1 cellular context compared by ENCODE assay signal in the genomic region with DNA sequence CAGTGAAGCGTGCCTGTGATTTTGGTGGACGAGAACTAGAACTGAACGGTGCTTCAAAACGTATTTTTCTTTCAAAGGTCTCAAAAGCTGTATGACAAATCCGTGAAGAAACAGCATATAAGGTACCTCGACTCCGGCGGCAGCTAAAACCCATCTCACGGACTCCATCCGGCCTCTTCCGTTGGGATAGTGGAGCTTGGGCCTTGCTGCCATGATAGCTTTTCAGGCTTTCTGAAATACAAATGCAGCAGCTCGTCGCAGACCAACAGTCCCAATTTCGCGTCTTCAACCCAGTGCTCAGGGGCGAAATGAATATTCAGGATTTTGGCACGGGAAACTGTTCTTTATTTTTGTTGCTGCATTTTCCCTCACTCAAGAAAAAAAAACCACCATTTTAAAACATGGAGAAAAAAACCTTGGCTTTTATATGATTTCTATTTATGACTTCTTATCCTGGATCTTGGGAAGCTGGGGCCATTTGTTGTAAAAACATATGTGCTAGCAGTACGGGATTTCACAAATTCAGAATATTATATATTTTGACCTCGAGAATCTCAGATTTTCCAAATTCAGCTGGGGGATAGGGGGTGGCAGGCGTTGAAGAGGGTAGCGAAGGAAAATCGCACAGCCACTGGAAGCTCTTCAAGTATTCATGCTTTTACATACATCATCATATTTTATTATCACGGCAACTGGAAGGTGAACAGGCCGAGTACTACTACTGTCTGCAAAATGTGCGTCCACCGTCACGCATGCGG.
TF ChIP-seq lines count a peak whose summit lies in the region.

No MANE protein-coding gene starts in this region.

TF ChIP-seq in HepG2, 621 proteins besides CTCF, POLR2A, EP300 and RAD21 (continued from another document and continues in another):
- no peak for TF ChIP-seq ZSCAN9 (CRISPR knock-in tag; IDR thresholded peaks at IDR 0.05; ENCODE audit: borderline replicate concordance)
- no peak for TF ChIP-seq STAT5B (CRISPR knock-in tag; IDR thresholded peaks at IDR 0.05)
- TF ChIP-seq HOXA7 (CRISPR knock-in tag; IDR thresholded peaks at IDR 0.05): no peak
- no peak for TF ChIP-seq RBM39 (IDR thresholded peaks at IDR 0.05; ENCODE audit: low read depth, low read length, poor library complexity, severe bottlenecking)
- TF ChIP-seq ZNF224 (CRISPR knock-in tag; IDR thresholded peaks at IDR 0.05): no peak
- TF ChIP-seq CBX5 (CRISPR knock-in tag; IDR thresholded peaks at IDR 0.05; ENCODE audit: borderline replicate concordance): no peak
- 0 out of 2 replicates have a peak, but pooled peaks have one; percentile 61 for TF ChIP-seq ZBTB38 (CRISPR knock-in tag; IDR thresholded peaks at IDR 0.05)
- TF ChIP-seq MTA1 (CRISPR knock-in tag; IDR thresholded peaks at IDR 0.05; ENCODE audit: borderline replicate concordance): no peak
- no peak for TF ChIP-seq JARID2 (CRISPR knock-in tag; IDR thresholded peaks at IDR 0.05; ENCODE audit: insufficient replicate concordance)
- TF ChIP-seq NFE2 (CRISPR knock-in tag; IDR thresholded peaks at IDR 0.05): no peak
- 0 out of 2 replicates have a peak, but pooled peaks have one; percentile 18 for TF ChIP-seq ZNF264 (CRISPR knock-in tag; IDR thresholded peaks at IDR 0.05)
- TF ChIP-seq HDAC1 (CRISPR knock-in tag; IDR thresholded peaks at IDR 0.05): no peak; the same call in 1 of the 2 replicates
- no peak for TF ChIP-seq RBAK (CRISPR knock-in tag; IDR thresholded peaks at IDR 0.05)
- no peak for TF ChIP-seq PHF8 (CRISPR knock-in tag; IDR thresholded peaks at IDR 0.05)
- TF ChIP-seq ZNF549 (CRISPR knock-in tag; IDR thresholded peaks at IDR 0.05): no peak
- TF ChIP-seq ZNF850 (CRISPR knock-in tag; conservative IDR thresholded peaks at IDR 0.05): no peak
- no peak for TF ChIP-seq ZNF878 (CRISPR knock-in tag; IDR thresholded peaks at IDR 0.05)
- TF ChIP-seq CC2D1A (CRISPR knock-in tag; IDR thresholded peaks at IDR 0.05): no peak
- no peak for TF ChIP-seq KAT7 (CRISPR knock-in tag; IDR thresholded peaks at IDR 0.05; ENCODE audit: borderline replicate concordance)
- no peak for TF ChIP-seq GZF1 (CRISPR knock-in tag; IDR thresholded peaks at IDR 0.05)
- TF ChIP-seq ZNF256 (CRISPR knock-in tag; conservative IDR thresholded peaks at IDR 0.05): 0 out of 2 replicates have a peak, but pooled peaks have one; percentile 6
- TF ChIP-seq MIXL1 (CRISPR knock-in tag; IDR thresholded peaks at IDR 0.05): peak; percentile 10; the same call in 1 of the 2 replicates
- TF ChIP-seq, protein P1, sequence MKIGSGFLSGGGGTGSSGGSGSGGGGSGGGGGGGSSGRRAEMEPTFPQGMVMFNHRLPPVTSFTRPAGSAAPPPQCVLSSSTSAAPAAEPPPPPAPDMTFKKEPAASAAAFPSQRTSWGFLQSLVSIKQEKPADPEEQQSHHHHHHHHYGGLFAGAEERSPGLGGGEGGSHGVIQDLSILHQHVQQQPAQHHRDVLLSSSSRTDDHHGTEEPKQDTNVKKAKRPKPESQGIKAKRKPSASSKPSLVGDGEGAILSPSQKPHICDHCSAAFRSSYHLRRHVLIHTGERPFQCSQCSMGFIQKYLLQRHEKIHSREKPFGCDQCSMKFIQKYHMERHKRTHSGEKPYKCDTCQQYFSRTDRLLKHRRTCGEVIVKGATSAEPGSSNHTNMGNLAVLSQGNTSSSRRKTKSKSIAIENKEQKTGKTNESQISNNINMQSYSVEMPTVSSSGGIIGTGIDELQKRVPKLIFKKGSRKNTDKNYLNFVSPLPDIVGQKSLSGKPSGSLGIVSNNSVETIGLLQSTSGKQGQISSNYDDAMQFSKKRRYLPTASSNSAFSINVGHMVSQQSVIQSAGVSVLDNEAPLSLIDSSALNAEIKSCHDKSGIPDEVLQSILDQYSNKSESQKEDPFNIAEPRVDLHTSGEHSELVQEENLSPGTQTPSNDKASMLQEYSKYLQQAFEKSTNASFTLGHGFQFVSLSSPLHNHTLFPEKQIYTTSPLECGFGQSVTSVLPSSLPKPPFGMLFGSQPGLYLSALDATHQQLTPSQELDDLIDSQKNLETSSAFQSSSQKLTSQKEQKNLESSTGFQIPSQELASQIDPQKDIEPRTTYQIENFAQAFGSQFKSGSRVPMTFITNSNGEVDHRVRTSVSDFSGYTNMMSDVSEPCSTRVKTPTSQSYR (CRISPR knock-in tag; IDR thresholded peaks at IDR 0.05; ENCODE audit: borderline replicate concordance): no peak
- no peak for TF ChIP-seq ZNF746 (CRISPR knock-in tag; IDR thresholded peaks at IDR 0.05)
- no peak for TF ChIP-seq HMGXB3 (CRISPR knock-in tag; IDR thresholded peaks at IDR 0.05; ENCODE audit: borderline replicate concordance)
- TF ChIP-seq SRY (CRISPR knock-in tag; IDR thresholded peaks at IDR 0.05): no peak
- TF ChIP-seq ZNF121 (CRISPR knock-in tag; IDR thresholded peaks at IDR 0.05): no peak
- TF ChIP-seq MTA3 (CRISPR knock-in tag; IDR thresholded peaks at IDR 0.05): no peak
- peak; percentile 18; the same call in 1 of the 2 replicates for TF ChIP-seq ZNF564 (CRISPR knock-in tag; IDR thresholded peaks at IDR 0.05)
- peak; percentile 14; the same call in 1 of the 2 replicates for TF ChIP-seq STAG1 (CRISPR knock-in tag; IDR thresholded peaks at IDR 0.05)
- TF ChIP-seq SIX1 (CRISPR knock-in tag; IDR thresholded peaks at IDR 0.05; ENCODE audit: borderline replicate concordance): no peak
- TF ChIP-seq, protein P2, sequence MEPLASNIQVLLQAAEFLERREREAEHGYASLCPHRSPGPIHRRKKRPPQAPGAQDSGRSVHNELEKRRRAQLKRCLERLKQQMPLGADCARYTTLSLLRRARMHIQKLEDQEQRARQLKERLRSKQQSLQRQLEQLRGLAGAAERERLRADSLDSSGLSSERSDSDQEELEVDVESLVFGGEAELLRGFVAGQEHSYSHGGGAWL (CRISPR knock-in tag; IDR thresholded peaks at IDR 0.05): 0 out of 2 replicates have a peak, but pooled peaks have one; percentile 17
- no peak for TF ChIP-seq ZFP36L2 (CRISPR knock-in tag; IDR thresholded peaks at IDR 0.05)
- TF ChIP-seq ELF4 (CRISPR knock-in tag; IDR thresholded peaks at IDR 0.05; ENCODE audit: borderline replicate concordance): peak; percentile 77; the same call in 1 of the 2 replicates
- 0 out of 2 replicates have a peak, but pooled peaks have one; percentile 26 for TF ChIP-seq ZNF263 (CRISPR knock-in tag; IDR thresholded peaks at IDR 0.05)
- TF ChIP-seq ZNF512 (CRISPR knock-in tag; IDR thresholded peaks at IDR 0.05): 0 out of 2 replicates have a peak, but pooled peaks have one; percentile 8
- no peak for TF ChIP-seq ZNF367 (CRISPR knock-in tag; IDR thresholded peaks at IDR 0.05; ENCODE audit: borderline replicate concordance)
- no peak for TF ChIP-seq RAD51 (IDR thresholded peaks at IDR 0.05; ENCODE audit: borderline replicate concordance)
- TF ChIP-seq, protein P3, sequence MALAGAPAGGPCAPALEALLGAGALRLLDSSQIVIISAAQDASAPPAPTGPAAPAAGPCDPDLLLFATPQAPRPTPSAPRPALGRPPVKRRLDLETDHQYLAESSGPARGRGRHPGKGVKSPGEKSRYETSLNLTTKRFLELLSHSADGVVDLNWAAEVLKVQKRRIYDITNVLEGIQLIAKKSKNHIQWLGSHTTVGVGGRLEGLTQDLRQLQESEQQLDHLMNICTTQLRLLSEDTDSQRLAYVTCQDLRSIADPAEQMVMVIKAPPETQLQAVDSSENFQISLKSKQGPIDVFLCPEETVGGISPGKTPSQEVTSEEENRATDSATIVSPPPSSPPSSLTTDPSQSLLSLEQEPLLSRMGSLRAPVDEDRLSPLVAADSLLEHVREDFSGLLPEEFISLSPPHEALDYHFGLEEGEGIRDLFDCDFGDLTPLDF (CRISPR knock-in tag; IDR thresholded peaks at IDR 0.05): peak; percentile 0; the same call in 1 of the 2 replicates
- no peak for TF ChIP-seq HOXA5 (CRISPR knock-in tag; IDR thresholded peaks at IDR 0.05)
- TF ChIP-seq ZNF230 (CRISPR knock-in tag; IDR thresholded peaks at IDR 0.05): no peak
- 0 out of 2 replicates have a peak, but pooled peaks have one; percentile 1 for TF ChIP-seq ZNF691 (CRISPR knock-in tag; IDR thresholded peaks at IDR 0.05; ENCODE audit: borderline replicate concordance, low read depth)
- TF ChIP-seq, protein P4, sequence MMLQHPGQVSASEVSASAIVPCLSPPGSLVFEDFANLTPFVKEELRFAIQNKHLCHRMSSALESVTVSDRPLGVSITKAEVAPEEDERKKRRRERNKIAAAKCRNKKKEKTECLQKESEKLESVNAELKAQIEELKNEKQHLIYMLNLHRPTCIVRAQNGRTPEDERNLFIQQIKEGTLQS (CRISPR knock-in tag; IDR thresholded peaks at IDR 0.05): no peak
